13 cellular contexts compared by ENCODE assay signal in the genomic region with DNA sequence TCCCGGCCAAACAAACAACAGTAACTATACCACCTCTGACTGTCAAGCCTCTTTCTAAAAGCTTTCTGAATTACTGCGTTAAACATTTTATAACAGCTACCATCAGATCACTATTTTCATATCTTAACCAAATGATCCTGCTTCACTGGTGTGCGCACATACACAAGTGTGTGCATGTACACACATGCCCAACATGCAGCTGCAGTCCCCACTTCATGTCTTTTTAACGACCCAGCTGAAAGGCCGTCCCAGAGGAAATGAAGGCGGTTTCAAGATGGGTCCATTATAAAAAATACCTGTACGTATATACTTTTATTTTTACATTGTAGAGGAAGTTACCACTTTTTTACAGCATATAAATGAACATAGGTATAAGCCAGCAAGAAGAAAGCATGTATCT.
"Had no signal": no experiment of that assay in that cellular context is flagged by ENCODE, and none has a peak within 500 bp of the region (broad histone marks: within the 10 kb centered on the region; RNA-seq: fewer than 3 reads in every experiment).

No MANE protein-coding gene starts in this region.

- H3K27ac ChIP-seq: pancreas, thoracic aorta had no signal

- H3K36me3 ChIP-seq: pancreas, thoracic aorta had no signal

- H3K4me3 ChIP-seq: pancreas, thoracic aorta had no signal

- H3K27me3 ChIP-seq: pancreas had no signal

- ATAC-seq: activated CD4-positive, alpha-beta T cell treated with anti-CD3 and anti-CD28 coated beads for 36 hours; naive thymus-derived CD8-positive, alpha-beta T cell; pancreas; stimulated activated effector memory CD8-positive, alpha-beta T cell treated with anti-CD3 and anti-CD28 coated beads, Interleukin-12 subunit alpha, Interleukin-12 subunit beta, amount 100 ng/mL, for 72 hours had no signal

- DNase-seq: activated CD4-positive, alpha-beta memory T cell treated with anti-CD3 and anti-CD28 coated beads for 36 hours; activated CD4-positive, alpha-beta T cell treated with anti-CD3 and anti-CD28 coated beads for 36 hours; activated naive CD4-positive, alpha-beta T cell treated with anti-CD3 and anti-CD28 coated beads, Interleukin-2, amount 50 U/mL, for 16 hours; activated T-cell treated with anti-CD3 and anti-CD28 coated beads, Interleukin-2, amount 50 U/mL, for 24 hours; effector CD4-positive, alpha-beta T cell; head of caudate nucleus; mesenchymal stem cell; naive thymus-derived CD8-positive, alpha-beta T cell; pancreas; stimulated activated CD4-positive, alpha-beta T cell treated with anti-CD3 and anti-CD28 coated beads, Interleukin-12 subunit alpha, Interleukin-12 subunit beta, amount 100 ng/mL, for 4 hours; stimulated activated CD4-positive, alpha-beta T cell treated with anti-CD3 and anti-CD28 coated beads, Interleukin-2, amount 100 ng/mL, for 24 hours had no signal

- H3K4me1 ChIP-seq: pancreas had no signal

- H3K9me3 ChIP-seq: pancreas, thoracic aorta had no signal
